ENCODE assay signal across 10 cellular contexts in genomic region chr1:177567393-177567792, GRCh38.
DNase-seq lines count a peak whose midpoint lies in the region; ATAC-seq and TF ChIP-seq lines count a peak whose summit lies in the region.
"Had no signal": no experiment of that assay in that cellular context is flagged by ENCODE, and none has a peak within 500 bp of the region (broad histone marks: within the 10 kb centered on the region; RNA-seq: fewer than 3 reads in every experiment).

No MANE protein-coding gene starts in this region.

- H3K27ac ChIP-seq in PC-3 (ENCODE audit: low read length) = no peak overlapping the region
- no peak overlapping the region for H3K27ac ChIP-seq in hepatocyte
- H3K27ac ChIP-seq in aorta (ENCODE audit: low read depth in 1 of 2, low read length in 2 of 2) = no peak overlapping the region
- no peak overlapping the region for H3K27ac ChIP-seq in effector memory CD4-positive, alpha-beta T cell (ENCODE audit: insufficient read depth, low read length, poor library complexity, severe bottlenecking)

- BruUV-seq in PC-3 (replicated peaks; lab: Mats Ljungman, UMichigan) = no TSS peak

- H3F3A ChIP-seq in PC-3 (ENCODE audit: low read length, unreplicated experiment) = no peaks in the 10 kb centered on the region

- ATAC-seq in GM18868 (IDR thresholded peaks at IDR 0.05; ENCODE audit: unreplicated experiment) = peak; percentile 58
- no peak for ATAC-seq in PC-3
- ATAC-seq in aorta (ENCODE audit: low FRiP score) = no peak
- no peak for ATAC-seq in HG03571 (IDR thresholded peaks at IDR 0.05; ENCODE audit: unreplicated experiment)
- ATAC-seq: right cardiac atrium; stimulated activated naive CD8-positive, alpha-beta T cell treated with anti-CD3 and anti-CD28 coated beads, Interleukin-15, amount 100 ng/mL, for 72 hours had no signal

- DNase-seq in ACHN (peak; percentile 28), PC-3 (peak; percentile 34), hepatocyte (ENCODE audit: low spot score) (no peak), aorta (no peak), GM13976 (ENCODE audit: low spot score) (no peak)
- no peak for DNase-seq in effector memory CD4-positive, alpha-beta T cell
- DNase-seq: right cardiac atrium; stimulated activated naive CD8-positive, alpha-beta T cell treated with anti-CD3 and anti-CD28 coated beads, Interleukin-15, amount 100 ng/mL, for 72 hours had no signal

- H4K20me1 ChIP-seq in PC-3 (ENCODE audit: low read length) = no peaks in the 10 kb centered on the region
- H4K20me1 ChIP-seq in hepatocyte (ENCODE audit: insufficient read depth, poor library complexity, severe bottlenecking) = no peaks in the 10 kb centered on the region

- H3K36me3 ChIP-seq in PC-3 (ENCODE audit: low read depth, low read length) = no peaks in the 10 kb centered on the region
- H3K36me3 ChIP-seq in hepatocyte (replicated peaks; ENCODE audit: insufficient read depth, low read depth) = no peaks in the 10 kb centered on the region
- H3K36me3 ChIP-seq in aorta (ENCODE audit: control insufficient read depth in 1 of 2, insufficient read depth in 2 of 2, low read length in 1 of 2) = no peaks in the 10 kb centered on the region
- no peaks in the 10 kb centered on the region for H3K36me3 ChIP-seq in effector memory CD4-positive, alpha-beta T cell (ENCODE audit: control insufficient read depth, insufficient read depth, low read length)

- no peak overlapping the region for H3K9ac ChIP-seq in PC-3 (ENCODE audit: low read length)

- H3K79me2 ChIP-seq in PC-3 (ENCODE audit: low read length) (no peaks in the 10 kb centered on the region), hepatocyte (no peaks in the 10 kb centered on the region)

- H3K4me3 ChIP-seq in PC-3 (ENCODE audit: low read length) = no peak overlapping the region
- no peak overlapping the region for H3K4me3 ChIP-seq in hepatocyte
- no peak overlapping the region for H3K4me3 ChIP-seq in aorta (ENCODE audit: low read length in 2 of 2)
- no peak overlapping the region for H3K4me3 ChIP-seq in effector memory CD4-positive, alpha-beta T cell (ENCODE audit: insufficient read depth, low read depth, low read length, poor library complexity, severe bottlenecking)

- CTCF ChIA-PET in PC-3 (lab: Charles Lee) = no interaction called here

- TF ChIP-seq CTCF in PC-3 (conservative IDR thresholded peaks at IDR 0.05; ENCODE audit: low read depth, low read length) = peak; percentile 40
- peak; percentile 3 for TF ChIP-seq CTCF in hepatocyte (IDR thresholded peaks at IDR 0.05; ENCODE audit: poor library complexity)
- TF ChIP-seq CTCF in GM13976 (IDR thresholded peaks at IDR 0.05; ENCODE audit: borderline replicate concordance, control extremely low read depth, extremely low read depth, insufficient read depth, missing control alignments) = no peak

- H3K4me2 ChIP-seq in PC-3 (ENCODE audit: low read length) (no peak overlapping the region), hepatocyte (no peak overlapping the region)

- intact Hi-C loops in PC-3 (cut with micrococcal nuclease) = no loop called here
- intact Hi-C loops in aorta (cut with DNase I) = no loop called here

- 67% methylated on average over 1 of the region's 1 CpG for WGBS in hepatocyte (ENCODE audit: low lambda C conversion rate, missing lambda C conversion rate)
- 54 to 69% methylated on average over 1 of the region's 1 CpG for WGBS in aorta, 2 donors

- no peak overlapping the region for H2AFZ ChIP-seq in PC-3 (ENCODE audit: low read length)
- H2AFZ ChIP-seq in hepatocyte = no peak overlapping the region

- H3K27me3 ChIP-seq in PC-3 (ENCODE audit: low read length) = no peaks in the 10 kb centered on the region
- H3K27me3 ChIP-seq in hepatocyte = no peaks in the 10 kb centered on the region
- H3K27me3 ChIP-seq in aorta (ENCODE audit: control insufficient read depth in 1 of 2, insufficient read depth in 2 of 2, low read length in 1 of 2) = peaks cover 0 to 1% of the 10 kb centered on the region in 2 donors
- no peaks in the 10 kb centered on the region for H3K27me3 ChIP-seq in effector memory CD4-positive, alpha-beta T cell (replicated peaks; ENCODE audit: control insufficient read depth, insufficient read depth, low read length, poor library complexity, severe bottlenecking)

- POLR2A ChIA-PET in PC-3 (lab: Charles Lee; ENCODE audit: unreplicated experiment) = interaction anchor here (0.6 kb wide), 1 partner anchor 334 kb away, joined by 7 read pairs; no protein-coding TSS in a partner anchor

- in situ Hi-C loops in ACHN (cut with HindIII; ENCODE audit: low pct_ligation_motif_present, low pct_unique_long_range_greater_than_20kb, low sequenced_read_pairs) (no loop called here), GM13976 (cut with MboI; ENCODE audit: low sequenced_read_pairs, unreplicated experiment) (no loop called here)

- H3K9me3 ChIP-seq in PC-3 (ENCODE audit: low read length) (no peaks in the 10 kb centered on the region), hepatocyte (ENCODE audit: low read depth) (no peaks in the 10 kb centered on the region), aorta (ENCODE audit: control insufficient read depth, low read length) (peaks cover 2% of the 10 kb centered on the region)
- no peaks in the 10 kb centered on the region for H3K9me3 ChIP-seq in effector memory CD4-positive, alpha-beta T cell (ENCODE audit: control insufficient read depth, low read length)

- H3K9me2 ChIP-seq in PC-3 (replicated peaks; ENCODE audit: low read length) (no peaks in the 10 kb centered on the region), hepatocyte (replicated peaks; ENCODE audit: insufficient read depth) (no peaks in the 10 kb centered on the region)

- no peaks in the 10 kb centered on the region for H3K4me1 ChIP-seq in PC-3 (ENCODE audit: insufficient read depth, low read length)
- H3K4me1 ChIP-seq in hepatocyte (ENCODE audit: insufficient read depth) = peaks cover 6% of the 10 kb centered on the region
- H3K4me1 ChIP-seq in aorta (ENCODE audit: control insufficient read depth in 1 of 2, insufficient read depth in 2 of 2, low read length in 2 of 2) = no peaks in the 10 kb centered on the region
- H3K4me1 ChIP-seq in effector memory CD4-positive, alpha-beta T cell (ENCODE audit: control insufficient read depth, insufficient read depth, low read length, poor library complexity, severe bottlenecking) = no peaks in the 10 kb centered on the region

Comparison
In these comparisons a context has a peak if more than half of its experiments do, and no peak if none do; other contexts are left out.
1. DNase-seq: peak in ACHN (single experiment) and PC-3 (single experiment); none in hepatocyte (single experiment), aorta (0 of 2), GM13976 (single experiment) and effector memory CD4-positive, alpha-beta T cell (0 of 3).